1 cellular context compared by ENCODE assay signal in genomic region chr11:66280428-66280827, GRCh38.
A peak's percentile ranks its signal among the peaks of the same experiment; 100 is the strongest.
TF ChIP-seq lines count a peak whose summit lies in the region.

No MANE protein-coding gene starts in this region.

TF ChIP-seq in K562, 482 proteins besides CTCF, POLR2A, EP300 and RAD21:
- TF ChIP-seq TGIF2 (CRISPR knock-in tag; IDR thresholded peaks at IDR 0.05): no peak
- peak; percentile 5 for TF ChIP-seq MEIS2 (IDR thresholded peaks at IDR 0.05; ENCODE audit: partially characterized antibody)
- TF ChIP-seq SNAPC5 (CRISPR knock-in tag; IDR thresholded peaks at IDR 0.05): no peak
- TF ChIP-seq RFX1 (IDR thresholded peaks at IDR 0.05): peak; percentile 32; the same call in 1 of the 2 replicates
- TF ChIP-seq ESRRA (IDR thresholded peaks at IDR 0.05; ENCODE audit: borderline replicate concordance, low read depth): no peak
- TF ChIP-seq ZNF280B (CRISPR knock-in tag; IDR thresholded peaks at IDR 0.05): no peak
- TF ChIP-seq SOX6 (IDR thresholded peaks at IDR 0.05): no peak
- peak; percentile 71 for TF ChIP-seq PKNOX1 (IDR thresholded peaks at IDR 0.05)
- TF ChIP-seq POLR2G (IDR thresholded peaks at IDR 0.05; ENCODE audit: low read depth, low read length): peak; percentile 65
